Comparison of ENCODE assay signal across 16 cellular contexts in genomic region chr19:4817467-4818277, GRCh38. TPM values are rescaled to one million over a fixed set of nuclear protein-coding genes. Genes with fewer than 3 reads are reported as not detected.
DNase-seq lines count a peak whose midpoint lies in the region; ATAC-seq and TF ChIP-seq lines count a peak whose summit lies in the region.
"Had no signal": no experiment of that assay in that cellular context is flagged by ENCODE, and none has a peak within 500 bp of the region (broad histone marks: within the 10 kb centered on the region; RNA-seq: fewer than 3 reads in every experiment).

No MANE protein-coding gene starts in this region.

- no peaks in the 10 kb centered on the region for H4K20me1 ChIP-seq in GM23338 (replicated peaks; ENCODE audit: insufficient read depth)
- H4K20me1 ChIP-seq in IMR-90 (ENCODE audit: insufficient read depth, low read length), result peaks cover 7% of the 10 kb centered on the region; the same call in 1 of the 2 replicates

- H3K4me2 ChIP-seq in GM23338 (no peak overlapping the region), IMR-90 (ENCODE audit: low read depth, low read length) (no peak overlapping the region)

- H3K23ac ChIP-seq in IMR-90 (ENCODE audit: low read depth, low read length), result no peak overlapping the region

- H3K9me3 Mint-ChIP-seq in GM23338, result peaks cover 17% of the 10 kb centered on the region
- no peaks in the 10 kb centered on the region for H3K9me3 Mint-ChIP-seq in effector memory CD8-positive, alpha-beta T cell

- H2AK5ac ChIP-seq in IMR-90 (ENCODE audit: low read depth, low read length), result no peak overlapping the region

- no peak overlapping the region for H3K9ac ChIP-seq in IMR-90 (ENCODE audit: low read depth, low read length)

- peaks cover 13 to 36% of the 10 kb centered on the region in 2 experiments; a peak in 2 of 4 replicates for H3K79me1 ChIP-seq in IMR-90 (ENCODE audit: low read depth in 1 of 2, low read length in 2 of 2)

- H2BK20ac ChIP-seq in IMR-90 (ENCODE audit: low read depth, low read length), result no peak overlapping the region

- no peak for ATAC-seq in GM23338
- no peak for ATAC-seq in IMR-90 (ENCODE audit: low read depth)
- ATAC-seq in effector memory CD8-positive, alpha-beta T cell (replicated peaks), result no peak
- ATAC-seq in gastrocnemius medialis, result no peak
- no peak for ATAC-seq in HG03565 (IDR thresholded peaks at IDR 0.05; ENCODE audit: unreplicated experiment)
- ATAC-seq: SK-N-SH treated with all-trans-retinoic acid at 6 μM for 48 hours had no signal

- no peak overlapping the region for H3K18ac ChIP-seq in IMR-90 (ENCODE audit: low read depth, low read length)

- no peak overlapping the region for H3K56ac ChIP-seq in IMR-90 (ENCODE audit: extremely low read depth, insufficient read depth, low read length)

- dilution Hi-C loops in IMR-90 (cut with HindIII; ENCODE audit: low sequenced_read_pairs, unreplicated experiment), result no loop called here

- H3K36me3 ChIP-seq in GM23338 (ENCODE audit: insufficient read depth) (no peaks in the 10 kb centered on the region), IMR-90 (ENCODE audit: control insufficient read depth, insufficient read depth, low read length) (peaks cover 24% of the 10 kb centered on the region), gastrocnemius medialis (peaks cover 0 to 13% of the 10 kb centered on the region in 2 donors)

- peak in 1 of 2 experiments; percentile 32; a peak in 2 of 4 replicates for TF ChIP-seq CTCF in GM23338 (conservative IDR thresholded peaks at IDR 0.05; ENCODE audit: low read depth in 2 of 2)
- TF ChIP-seq CTCF in IMR-90 (conservative IDR thresholded peaks at IDR 0.05; ENCODE audit: low read depth, low read length), result no peak
- TF ChIP-seq CTCF in gastrocnemius medialis (IDR thresholded peaks at IDR 0.05 in 4 of 5, conservative IDR thresholded peaks at IDR 0.05 in 1 of 5), result no peak

- POLR2A ChIA-PET in IMR-90 (lab: Charles Lee; ENCODE audit: unreplicated experiment), result no interaction called here

- TF ChIP-seq POLR2A in IMR-90 (IDR thresholded peaks at IDR 0.05; ENCODE audit: low read depth, low read length), result no peak
- TF ChIP-seq POLR2A in gastrocnemius medialis (IDR thresholded peaks at IDR 0.05), result no peak

- H3F3A ChIP-seq in GM23338 (replicated peaks; ENCODE audit: low read depth), result no peaks in the 10 kb centered on the region; the same call in 1 of the 2 replicates

- H2BK120ac ChIP-seq in IMR-90 (ENCODE audit: low read depth, low read length), result no peak overlapping the region

- no peak overlapping the region for H3K4me3 Mint-ChIP-seq in GM23338
- peak overlapping the region in 1 of 2 donors; percentile 44 for H3K4me3 Mint-ChIP-seq in effector memory CD8-positive, alpha-beta T cell

- peaks cover 5% of the 10 kb centered on the region; the same call in 1 of the 2 replicates for H3K9me2 ChIP-seq in GM23338 (ENCODE audit: insufficient read depth)

- 98% methylated on average over 13 of the region's 32 CpGs; no CpG with 5 or more reads in 1 of the 2 experiments for WGBS in IMR-90 (ENCODE audit: extremely low coverage in 2 of 2, insufficient read length in 1 of 2), 2 experiments

- H3K4me3 ChIP-seq in GM23338 (no peak overlapping the region), IMR-90 (ENCODE audit: insufficient read depth, low read depth, low read length) (no peak overlapping the region), gastrocnemius medialis (no peak overlapping the region)
- H3K4me3 ChIP-seq: HAP-1 had no signal

- no peaks in the 10 kb centered on the region for H3K79me2 ChIP-seq in GM23338 (replicated peaks; ENCODE audit: insufficient read depth)

- peaks cover 6% of the 10 kb centered on the region; the same call in 2 of the 3 replicates for H3K36me3 Mint-ChIP-seq in GM23338 (ENCODE audit: low read depth)
- peaks cover 41% of the 10 kb centered on the region for H3K36me3 Mint-ChIP-seq in effector memory CD8-positive, alpha-beta T cell (ENCODE audit: insufficient read depth)

- TF ChIP-seq RAD21 in IMR-90 (IDR thresholded peaks at IDR 0.05; ENCODE audit: low read length), result no peak

- H4K8ac ChIP-seq in IMR-90 (ENCODE audit: low read depth in 2 of 2, low read length in 2 of 2), result no peak overlapping the region

- no peak overlapping the region for H3K4ac ChIP-seq in IMR-90 (ENCODE audit: low read depth, low read length)

- DNase-seq in GM23338 (ENCODE audit: low spot score) (peak; percentile 16), IMR-90 (no peak), gastrocnemius medialis (no peak), NCI-H345 (lab: John Stamatoyannopoulos, UW) (no peak), NCI-H1092 (lab: John Stamatoyannopoulos, UW) (no peak)
- no peak for DNase-seq in effector memory CD8-positive, alpha-beta T cell
- DNase-seq: ACHN, DMS79, NCI-H1694 treated with DMSO at 0.1 percent for 48 hours, NCI-H510A treated with DMSO at 0.1 percent for 48 hours, NCI-H82, OCI-M1, SIG-M5 had no signal

- H3K27me3 ChIP-seq in GM23338 (ENCODE audit: insufficient read depth), result peaks cover 5% of the 10 kb centered on the region; the same call in 1 of the 2 replicates
- no peaks in the 10 kb centered on the region for H3K27me3 ChIP-seq in IMR-90 (ENCODE audit: control insufficient read depth, insufficient read depth, low read length)
- no peaks in the 10 kb centered on the region for H3K27me3 ChIP-seq in gastrocnemius medialis

- H2AK9ac ChIP-seq in IMR-90 (replicated peaks; ENCODE audit: low read depth, low read length, poor library complexity), result peak overlapping the region; percentile 50

- H3K9me1 ChIP-seq in IMR-90 (ENCODE audit: insufficient read depth, low read length), result no peaks in the 10 kb centered on the region

- no peak overlapping the region for H2BK5ac ChIP-seq in IMR-90 (ENCODE audit: low read depth, low read length, poor library complexity, severe bottlenecking)

- CTCF ChIA-PET in IMR-90 (lab: Yijun Ruan, JAX), result no interaction called here

- H3K9me3 ChIP-seq in IMR-90 (ENCODE audit: control insufficient read depth, insufficient read depth, low read length) (no peaks in the 10 kb centered on the region), gastrocnemius medialis (no peaks in the 10 kb centered on the region)
- H3K9me3 ChIP-seq: HAP-1 had no signal

- peaks cover 23% of the 10 kb centered on the region for H3K27me3 Mint-ChIP-seq in GM23338 (ENCODE audit: insufficient read depth, low read depth, poor library complexity)
- H3K27me3 Mint-ChIP-seq in effector memory CD8-positive, alpha-beta T cell, result no peaks in the 10 kb centered on the region

- intact Hi-C loops in IMR-90 (cut with micrococcal nuclease) (no loop called here), gastrocnemius medialis (cut with DNase I; ENCODE audit: low total_unique reads) (no loop called here)

- in situ Hi-C loops in IMR-90 (cut with MboI; ENCODE audit: low sequenced_read_pairs), result no loop called here
- in situ Hi-C loops in gastrocnemius medialis (cut with MboI; ENCODE audit: low sequenced_read_pairs in 4 of 4), result no loop called here

- H3K27ac ChIP-seq in GM23338 (ENCODE audit: low read depth) (no peak overlapping the region), IMR-90 (ENCODE audit: insufficient read depth, low read length) (no peak overlapping the region), gastrocnemius medialis (peak overlapping the region; percentile 95 to 97 (median 96))

- no peak overlapping the region for H2BK15ac ChIP-seq in IMR-90 (ENCODE audit: low read depth, low read length)

- H3K4me1 Mint-ChIP-seq in GM23338, result no peaks in the 10 kb centered on the region; the same call in 2 of the 3 replicates
- peaks cover 9 to 13% of the 10 kb centered on the region in 2 donors for H3K4me1 Mint-ChIP-seq in effector memory CD8-positive, alpha-beta T cell (ENCODE audit: low read depth in 2 of 2)

- no peak overlapping the region for H4K91ac ChIP-seq in IMR-90 (ENCODE audit: insufficient read depth, low read depth, low read length)

- BruUV-seq in IMR-90 (replicated peaks; lab: Mats Ljungman, UMichigan), result no TSS peak

- H3K14ac ChIP-seq in IMR-90 (replicated peaks; ENCODE audit: low read depth, low read length), result no peak overlapping the region

- H3K4me1 ChIP-seq in GM23338 (ENCODE audit: insufficient read depth) (no peaks in the 10 kb centered on the region), IMR-90 (ENCODE audit: control insufficient read depth, insufficient read depth, low read length) (peaks cover 2% of the 10 kb centered on the region; the same call in 1 of the 2 replicates), gastrocnemius medialis (peaks cover 33 to 37% of the 10 kb centered on the region in 2 donors)

- no peak overlapping the region for H2AFZ ChIP-seq in GM23338
- no peak overlapping the region for H2AFZ ChIP-seq in IMR-90 (replicated peaks; ENCODE audit: low read length, poor library complexity)

- no peak overlapping the region for H4K5ac ChIP-seq in IMR-90 (ENCODE audit: low read depth, low read length)

- H3K27ac Mint-ChIP-seq in GM23338, result no peak overlapping the region
- H3K27ac Mint-ChIP-seq in effector memory CD8-positive, alpha-beta T cell, result peak overlapping the region; percentile 62 to 79

TF ChIP-seq in GM23338, 12 proteins besides CTCF, POLR2A, EP300 and RAD21 (continues in another document):
- no peak for TF ChIP-seq STAT1 (IDR thresholded peaks at IDR 0.05; ENCODE audit: unreplicated experiment)

RNA-seq across cellular contexts. Expression of gene TICAM1, which starts 13.8 kb away (rescaled TPM):
- 0.31 and 0.38 TPM in 2 replicates for total RNA-seq in GM23338 (2014; rRNA removed; shearing (Covaris generic))
- polyA plus RNA-seq in GM23338 (2016; fragmentation: Nextera tagmentation; extraction: Ambion mirVana) (0.32 and 0.38 TPM in 2 replicates), IMR-90 (2012; rRNA removed) (9.2 and 10.9 TPM in 2 replicates)
- total RNA-seq in IMR-90 (2012; rRNA removed) (0.90 and 1.1 TPM in 2 replicates), gastrocnemius medialis (10 to 100 TPM in 2 of 4 donors, 1 to 10 TPM in 2; 5.9 to 14.0 (median 9.0) TPM)
- 6.4 and 7.8 TPM in 2 replicates for polyA plus RNA-seq in IMR-90 (2012; cell fraction: cytosol; rRNA removed)
- polyA plus RNA-seq in IMR-90 (2012; cell fraction: nucleus; rRNA removed; ENCODE audit: low replicate concordance), result 2.4 and 4.9 TPM in 2 replicates

RNA-seq across cellular contexts. Expression of gene FEM1A, which starts 26.1 kb away (rescaled TPM):
- total RNA-seq in GM23338 (2014; rRNA removed; shearing (Covaris generic)), result 15.2 and 16.5 TPM in 2 replicates
- polyA plus RNA-seq in GM23338 (2016; fragmentation: Nextera tagmentation; extraction: Ambion mirVana) (0.87 and 0.97 TPM in 2 replicates), IMR-90 (2012; rRNA removed) (5.3 and 5.8 TPM in 2 replicates)
- total RNA-seq in IMR-90 (2012; rRNA removed) (8.6 and 8.8 TPM in 2 replicates), gastrocnemius medialis (100 to 1,000 TPM; 246 to 360 (median 300) TPM)
- 2.4 and 5.0 TPM in 2 replicates for polyA plus RNA-seq in IMR-90 (2012; cell fraction: cytosol; rRNA removed)
- polyA plus RNA-seq in IMR-90 (2012; cell fraction: nucleus; rRNA removed; ENCODE audit: low replicate concordance), result 1.8 and 3.2 TPM in 2 replicates

RNA-seq across cellular contexts. Expression of gene PLIN3, which starts 49.8 kb away (rescaled TPM):
- total RNA-seq in GM23338 (2014; rRNA removed; shearing (Covaris generic)), result 45.9 and 59.9 TPM in 2 replicates
- polyA plus RNA-seq in GM23338 (2016; fragmentation: Nextera tagmentation; extraction: Ambion mirVana), result 38.0 and 39.0 TPM in 2 replicates
- total RNA-seq in IMR-90 (2012; rRNA removed), result 246 and 289 TPM in 2 replicates
- 147 and 170 TPM in 2 replicates for polyA plus RNA-seq in IMR-90 (2012; rRNA removed)
- polyA plus RNA-seq in IMR-90 (2012; cell fraction: cytosol; rRNA removed), result 125 and 358 TPM in 2 replicates
- 67.4 and 161 TPM in 2 replicates for polyA plus RNA-seq in IMR-90 (2012; cell fraction: nucleus; rRNA removed; ENCODE audit: low replicate concordance)
- total RNA-seq in gastrocnemius medialis, result 100 to 1,000 TPM in 2 of 4 donors, 10 to 100 TPM in 2; 53.9 to 193 (median 92.5) TPM

Comparison
In these comparisons a context has a peak if more than half of its experiments do, and no peak if none do; other contexts are left out.
1. H3K27ac ChIP-seq: peak in gastrocnemius medialis (4 of 4); none in GM23338 (single experiment) and IMR-90 (single experiment).
2. RNA of gene FEM1A, which starts 26.1 kb away (total RNA-seq): 246 to 360 TPM in gastrocnemius medialis; 15.2 to 16.5 TPM in GM23338 and 8.6 to 8.8 TPM in IMR-90; every median in the first group is over 10 times any median in the second.